8 cellular contexts compared by ENCODE assay signal in the genomic region with DNA sequence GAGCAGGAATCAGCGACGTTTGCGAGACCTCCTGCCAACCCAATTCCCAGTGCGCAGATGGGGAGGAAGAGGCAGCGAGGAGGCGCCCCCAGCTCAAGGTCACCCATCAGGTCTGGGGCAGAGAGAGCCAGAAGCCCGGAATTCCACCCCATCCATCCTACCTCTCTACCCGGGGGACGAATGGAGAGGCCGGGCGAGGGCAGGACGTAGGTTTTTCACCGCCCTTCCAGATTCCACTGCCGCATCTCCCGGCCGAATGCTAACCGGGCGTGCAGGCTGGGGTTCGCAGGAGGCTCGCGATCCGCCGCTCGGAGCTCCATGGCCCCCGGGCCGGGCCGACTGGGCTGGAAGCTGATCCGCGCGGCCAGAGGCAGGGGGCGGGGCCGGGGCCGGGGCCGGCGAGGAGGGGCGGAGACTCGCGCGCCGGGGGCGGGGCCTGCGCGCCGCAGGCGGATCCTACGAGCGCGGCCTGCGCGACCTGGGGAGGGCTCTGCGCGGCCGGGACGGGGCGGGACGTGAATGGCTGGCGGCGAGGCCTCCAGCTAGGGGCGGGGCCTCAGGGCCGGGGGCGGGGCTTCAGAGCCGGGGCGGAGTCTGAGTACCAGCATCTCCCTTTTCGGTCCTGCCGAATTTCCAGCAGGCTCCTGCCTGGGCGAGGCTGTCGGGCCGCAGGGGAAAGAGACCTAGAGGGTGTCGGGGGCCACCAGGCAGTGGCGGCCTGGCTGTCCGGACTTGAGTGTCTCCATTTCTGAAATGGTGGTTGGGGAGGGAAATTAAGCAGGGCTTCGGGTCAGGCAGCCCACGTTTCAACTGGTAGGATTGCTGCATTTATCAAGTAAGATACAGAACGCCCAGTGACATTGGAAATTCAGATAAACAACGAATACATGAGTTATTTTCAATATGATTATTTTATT. TPM values are rescaled to one million over a fixed set of nuclear protein-coding genes. Genes with fewer than 3 reads are reported as not detected.
A peak's percentile ranks its signal among the peaks of the same experiment; 100 is the strongest.
DNase-seq lines count a peak whose midpoint lies in the region; ATAC-seq and TF ChIP-seq lines count a peak whose summit lies in the region.

A gene with protein sequence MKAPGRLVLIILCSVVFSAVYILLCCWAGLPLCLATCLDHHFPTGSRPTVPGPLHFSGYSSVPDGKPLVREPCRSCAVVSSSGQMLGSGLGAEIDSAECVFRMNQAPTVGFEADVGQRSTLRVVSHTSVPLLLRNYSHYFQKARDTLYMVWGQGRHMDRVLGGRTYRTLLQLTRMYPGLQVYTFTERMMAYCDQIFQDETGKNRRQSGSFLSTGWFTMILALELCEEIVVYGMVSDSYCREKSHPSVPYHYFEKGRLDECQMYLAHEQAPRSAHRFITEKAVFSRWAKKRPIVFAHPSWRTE (minus strand): TSS at position 377 of the 917 bp plus-strand sequence. CDS start 622 bp downstream, outside the sequence.

- H3K9me3 ChIP-seq in heart right ventricle: no peaks in the 10 kb centered on the region
- no peaks in the 10 kb centered on the region for H3K9me3 ChIP-seq in upper lobe of left lung

- H3K9me3 Mint-ChIP-seq in T-helper 1 cell treated with Interleukin-12 subunit alpha and Interleukin-12 subunit beta and Interleukin-4 antibody, amounts not matched to agents 30 μg/mL and 1 μg/mL, for 36 hours: no peaks in the 10 kb centered on the region
- H3K9me3 Mint-ChIP-seq in progenitor cell of endocrine pancreas (ENCODE audit: low read depth): no peaks in the 10 kb centered on the region

- H3K27ac Mint-ChIP-seq in T-helper 1 cell treated with Interleukin-12 subunit alpha and Interleukin-12 subunit beta and Interleukin-4 antibody, amounts not matched to agents 30 μg/mL and 1 μg/mL, for 36 hours: peak within 1 kb of the TSS; percentile 89
- H3K27ac Mint-ChIP-seq in progenitor cell of endocrine pancreas: no peak within 1 kb of the TSS

- peak; percentile 60 for TF ChIP-seq POLR2A in GM10847 (IDR thresholded peaks at IDR 0.05; ENCODE audit: extremely low read depth, insufficient read length)
- TF ChIP-seq POLR2A in upper lobe of left lung (IDR thresholded peaks at IDR 0.05): peak in 1 of 4 donors; percentile 74

- intact Hi-C loops in heart right ventricle (cut with DNase I): loop anchor here in 8 of 10 donors (2.0 to 10.0 kb wide), 9 partner anchors 18 to 180 kb away; partner anchors contain the start of genes CDK9 (in 2 of the 8), AK1 (in 1 of the 8), FPGS (in 1 of the 8) and ST6GALNAC6 (in 1 of the 8)

- peak; percentile 81 for ATAC-seq in HG02642 (IDR thresholded peaks at IDR 0.05; ENCODE audit: poor library complexity, unreplicated experiment)
- peak; percentile 91 to 97 (median 94) for ATAC-seq in heart right ventricle
- peak; percentile 92 to 94 for ATAC-seq in upper lobe of left lung (ENCODE audit: low FRiP score in 2 of 2)

- no peaks in the 10 kb centered on the region for H3K27me3 Mint-ChIP-seq in T-helper 1 cell treated with Interleukin-12 subunit alpha and Interleukin-12 subunit beta and Interleukin-4 antibody, amounts not matched to agents 30 μg/mL and 1 μg/mL, for 36 hours (ENCODE audit: low read depth)
- peaks cover 21% of the 10 kb centered on the region for H3K27me3 Mint-ChIP-seq in progenitor cell of endocrine pancreas

- peak; percentile 74 to 92 (median 88) for DNase-seq in NCI-H1417 (lab: John Stamatoyannopoulos, UW)
- DNase-seq in amniotic epithelial cell (ENCODE audit: low read depth): peak; percentile 79
- DNase-seq in heart right ventricle: peak; percentile 94 to 96
- DNase-seq in progenitor cell of endocrine pancreas (ENCODE audit: low spot score, unreplicated experiment): peak; percentile 92
- DNase-seq in upper lobe of left lung: peak; percentile 97 to 100

- H3K4me3 ChIP-seq in heart right ventricle (peak within 1 kb of the TSS; percentile 64 to 96 (median 76)), upper lobe of left lung (peak within 1 kb of the TSS; percentile 54 to 90 (median 73))

- TF ChIP-seq EP300 in upper lobe of left lung (IDR thresholded peaks at IDR 0.05): no peak

- no peak for TF ChIP-seq CTCF in heart right ventricle (IDR thresholded peaks at IDR 0.05)
- no peak for TF ChIP-seq CTCF in progenitor cell of endocrine pancreas (IDR thresholded peaks at IDR 0.05; ENCODE audit: unreplicated experiment)
- no peak for TF ChIP-seq CTCF in upper lobe of left lung (IDR thresholded peaks at IDR 0.05)

- H3K36me3 Mint-ChIP-seq in T-helper 1 cell treated with Interleukin-12 subunit alpha and Interleukin-12 subunit beta and Interleukin-4 antibody, amounts not matched to agents 30 μg/mL and 1 μg/mL, for 36 hours (ENCODE audit: low read depth): peaks cover 16% of the 10 kb centered on the region
- H3K36me3 Mint-ChIP-seq in progenitor cell of endocrine pancreas (ENCODE audit: insufficient read depth): no peaks in the 10 kb centered on the region

- H3K4me3 Mint-ChIP-seq in T-helper 1 cell treated with Interleukin-12 subunit alpha and Interleukin-12 subunit beta and Interleukin-4 antibody, amounts not matched to agents 30 μg/mL and 1 μg/mL, for 36 hours: peak within 1 kb of the TSS; percentile 85
- peak within 1 kb of the TSS; percentile 64 for H3K4me3 Mint-ChIP-seq in progenitor cell of endocrine pancreas (ENCODE audit: low read depth)

- H3K27me3 ChIP-seq in heart right ventricle (peaks cover 0 to 3% (median 0%) of the 10 kb centered on the region in 7 donors), upper lobe of left lung (no peaks in the 10 kb centered on the region)

- H3K27ac ChIP-seq in heart right ventricle (peak within 1 kb of the TSS in 9 of 10 donors; percentile 40 to 79 (median 77)), upper lobe of left lung (peak within 1 kb of the TSS; percentile 45 to 87 (median 74))

- peaks cover 0 to 31% (median 8%) of the 10 kb centered on the region in 9 donors for H3K36me3 ChIP-seq in heart right ventricle
- H3K36me3 ChIP-seq in upper lobe of left lung: peaks cover 3 to 22% (median 8%) of the 10 kb centered on the region in 4 donors

- H3K4me1 ChIP-seq in heart right ventricle: peaks cover 10 to 61% (median 49%) of the 10 kb centered on the region in 9 donors
- H3K4me1 ChIP-seq in upper lobe of left lung: peaks cover 63 to 85% (median 71%) of the 10 kb centered on the region in 4 donors

- WGBS in heart right ventricle, 2 donors: 2% methylated on average over 73 to 75 of the region's 75 CpGs
- WGBS in upper lobe of left lung, 2 donors: 4 to 9% methylated on average over 16 to 35 of the region's 75 CpGs

- H3K4me1 Mint-ChIP-seq in T-helper 1 cell treated with Interleukin-12 subunit alpha and Interleukin-12 subunit beta and Interleukin-4 antibody, amounts not matched to agents 30 μg/mL and 1 μg/mL, for 36 hours (ENCODE audit: low read depth): peaks cover 46% of the 10 kb centered on the region
- peaks cover 4% of the 10 kb centered on the region for H3K4me1 Mint-ChIP-seq in progenitor cell of endocrine pancreas (ENCODE audit: low read depth)

RNA-seq across cellular contexts. Expression of the gene that starts here (rescaled TPM):
- total RNA-seq in heart right ventricle (10 to 100 TPM; 23.2 to 52.9 (median 33.9) TPM), progenitor cell of endocrine pancreas (7.0 and 7.7 TPM in 2 replicates), upper lobe of left lung (100 to 1,000 TPM in 1 of 6 donors, 10 to 100 TPM in 5; 41.3 to 105 (median 56.2) TPM)
- 10 to 100 TPM; 10.8 to 48.6 TPM for polyA plus RNA-seq in heart right ventricle

Comparison
In these comparisons a context has a peak if more than half of its experiments do, and no peak if none do; other contexts are left out.
1. Peak in every context shown above with its lines: DNase-seq, ATAC-seq, H3K4me3 ChIP-seq and H3K27ac ChIP-seq.